8 cellular contexts compared by ENCODE assay signal in genomic region chr5:109812698-109813097, GRCh38.
"Had no signal": no experiment of that assay in that cellular context is flagged by ENCODE, and none has a peak within 500 bp of the region (broad histone marks: within the 10 kb centered on the region; RNA-seq: fewer than 3 reads in every experiment).

No MANE protein-coding gene starts in this region.

- FAIRE-seq: H1, H54, HTR-8/SVneo had no signal

- H3K9ac ChIP-seq: GM23248 had no signal

- H3K27ac ChIP-seq: GM23248 had no signal

- H3K4me3 ChIP-seq: GM23248 had no signal

- H3K9me3 Mint-ChIP-seq: H9, IgD-negative memory B cell had no signal

- H2AFZ ChIP-seq: GM23248 had no signal

- H3K4me3 Mint-ChIP-seq: H9, IgD-negative memory B cell had no signal

- H3K27ac Mint-ChIP-seq: IgD-negative memory B cell had no signal

- DNase-seq: GM23248, H9, HCEC 1CT, KBM-7 had no signal
